1 cellular context compared by ENCODE assay signal in the genomic region with DNA sequence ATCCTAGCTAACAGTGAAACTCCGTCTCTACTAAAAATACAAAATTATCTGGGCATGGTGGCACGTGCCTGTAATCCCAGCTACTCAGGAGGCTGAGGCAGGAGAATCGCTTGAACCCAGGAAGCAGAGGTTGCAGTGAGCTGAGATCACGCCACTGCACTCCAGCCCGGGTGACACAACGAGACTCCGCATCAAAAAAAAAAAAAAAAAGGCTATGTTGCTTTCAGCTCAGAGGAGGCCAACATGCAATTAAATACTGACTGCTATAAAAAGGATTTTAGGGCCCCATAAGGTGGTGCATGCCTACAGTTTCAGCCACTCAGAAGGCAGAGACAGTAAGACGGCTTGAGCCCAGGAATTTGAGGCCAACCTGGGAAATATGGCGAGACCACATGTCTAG.
A peak's percentile ranks its signal among the peaks of the same experiment; 100 is the strongest.
TF ChIP-seq lines count a peak whose summit lies in the region.

No MANE protein-coding gene starts in this region.

TF ChIP-seq in HEK293T, 16 proteins besides CTCF, POLR2A, EP300 and RAD21:
- peak; percentile 31 for TF ChIP-seq L3MBTL2 (conservative IDR thresholded peaks at IDR 0.05)
- TF ChIP-seq ZNF384 (IDR thresholded peaks at IDR 0.05) = peak; percentile 90
